17 cellular contexts compared by ENCODE assay signal in the genomic region with DNA sequence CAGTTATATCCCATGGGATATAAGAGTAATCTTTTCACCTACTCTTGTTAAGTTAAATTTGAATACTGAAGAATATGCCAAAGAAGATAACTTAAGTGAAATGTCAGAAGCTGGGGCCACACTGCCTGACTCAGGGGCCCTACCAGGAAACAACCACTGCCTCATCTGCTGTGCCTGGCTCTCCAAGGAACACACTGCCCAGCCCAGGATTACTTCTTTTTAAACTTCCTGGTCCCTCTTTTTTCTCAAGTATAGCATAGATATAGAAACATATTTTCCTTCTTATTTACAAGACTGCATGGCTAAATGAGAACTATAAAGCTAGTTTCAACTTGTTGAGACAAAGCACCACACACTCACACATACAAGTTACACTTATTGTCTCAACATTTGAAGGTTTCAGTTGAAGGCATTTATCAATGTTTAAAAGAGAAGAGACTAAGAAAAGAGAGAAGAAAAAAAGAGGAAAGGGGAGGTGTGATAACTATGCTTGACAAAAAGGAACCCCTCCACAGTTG.
"Had no signal": no experiment of that assay in that cellular context is flagged by ENCODE, and none has a peak within 500 bp of the region (broad histone marks: within the 10 kb centered on the region; RNA-seq: fewer than 3 reads in every experiment).

No MANE protein-coding gene starts in this region.

- H3K27ac Mint-ChIP-seq: activated CD8-positive, alpha-beta T cell treated with anti-CD3 and anti-CD28 coated beads for 36 hours; activated naive CD4-positive, alpha-beta T cell treated with anti-CD3 and anti-CD28 coated beads, Interleukin-2, amount 50 U/mL, for 72 hours; activated T-helper 17 cell treated with anti-CD3 and anti-CD28 coated beads, Interleukin-2, amount 50 U/mL, for 72 hours; effector memory CD8-positive, alpha-beta T cell had no signal

- H3K4me3 Mint-ChIP-seq: activated CD4-positive, alpha-beta T cell treated with anti-CD3 and anti-CD28 coated beads, Interleukin-2, amount 10 ng/mL, durations not matched to agents 7 days and 5 days; activated CD8-positive, alpha-beta T cell treated with anti-CD3 and anti-CD28 coated beads for 36 hours; activated T-helper 17 cell treated with anti-CD3 and anti-CD28 coated beads, Interleukin-2, amount 50 U/mL, for 72 hours; effector memory CD8-positive, alpha-beta T cell; nephron had no signal

- H3K9me3 Mint-ChIP-seq: activated CD4-positive, alpha-beta T cell treated with anti-CD3 and anti-CD28 coated beads, Interleukin-2, amount 10 ng/mL, durations not matched to agents 7 days and 5 days; activated CD8-positive, alpha-beta T cell treated with anti-CD3 and anti-CD28 coated beads for 36 hours; activated naive CD4-positive, alpha-beta T cell treated with anti-CD3 and anti-CD28 coated beads, Interleukin-2, amount 50 U/mL, for 72 hours; activated T-helper 17 cell treated with anti-CD3 and anti-CD28 coated beads, Interleukin-2, amount 50 U/mL, for 72 hours; effector memory CD8-positive, alpha-beta T cell; nephron had no signal

- H3K4me1 ChIP-seq: left ventricle myocardium inferior, right atrium auricular region, uterus had no signal

- DNase-seq: activated CD4-positive, alpha-beta T cell treated with anti-CD3 and anti-CD28 coated beads, Interleukin-2, amount 10 ng/mL, durations not matched to agents 7 days and 5 days; activated CD8-positive, alpha-beta T cell treated with anti-CD3 and anti-CD28 coated beads for 36 hours; aorta; brain microvascular endothelial cell; central memory CD4-positive, alpha-beta T cell; effector memory CD8-positive, alpha-beta T cell; kidney glomerular epithelial cell; left ventricle myocardium inferior; pancreas; psoas muscle; transverse colon; uterus had no signal

- H3K27me3 ChIP-seq: brain microvascular endothelial cell, pancreas, right atrium auricular region, transverse colon, uterus had no signal

- H3K27ac ChIP-seq: brain microvascular endothelial cell, left ventricle myocardium inferior, pancreas, psoas muscle, right atrium auricular region, uterus, VCaP had no signal

- H3K9me3 ChIP-seq: left ventricle myocardium inferior, pancreas, psoas muscle, right atrium auricular region, transverse colon, uterus had no signal

- H3K36me3 ChIP-seq: brain microvascular endothelial cell, left ventricle myocardium inferior, pancreas, right atrium auricular region, transverse colon, uterus had no signal

- H3K4me3 ChIP-seq: left ventricle myocardium inferior, pancreas, psoas muscle, right atrium auricular region, transverse colon, uterus had no signal
